In genomic region chr9:92745881-92746280, GRCh38 we compare ENCODE assay signal across 13 cellular contexts.
"Had no signal": no experiment of that assay in that cellular context is flagged by ENCODE, and none has a peak within 500 bp of the region (broad histone marks: within the 10 kb centered on the region; RNA-seq: fewer than 3 reads in every experiment).

No MANE protein-coding gene starts in this region.

- H3K36me3 ChIP-seq: transverse colon had no signal

- DNase-seq: activated CD4-positive, alpha-beta T cell treated with anti-CD3 and anti-CD28 coated beads for 1 hour; activated naive CD4-positive, alpha-beta T cell; activated naive CD8-positive, alpha-beta T cell treated with anti-CD3 and anti-CD28 coated beads for 36 hours; amniotic stem cell; effector memory CD8-positive, alpha-beta T cell; left cardiac atrium; natural killer cell; stimulated activated CD4-positive, alpha-beta T cell treated with anti-CD3 and anti-CD28 coated beads, Interleukin-12 subunit alpha, Interleukin-12 subunit beta, amount 100 ng/mL, for 4 hours; stimulated activated CD4-positive, alpha-beta T cell treated with anti-CD3 and anti-CD28 coated beads, Interleukin-1b, Interleukin-23, amount 100 ng/mL, for 48 hours; stimulated activated CD8-positive, alpha-beta memory T cell treated with anti-CD3 and anti-CD28 coated beads, Interleukin-4, amount 100 ng/mL, for 48 hours; T-helper 17 cell; transverse colon had no signal

- H3K27me3 ChIP-seq: transverse colon had no signal

- H3K9me3 ChIP-seq: transverse colon had no signal

- H3K27ac ChIP-seq: transverse colon, VCaP had no signal

- H3K4me3 ChIP-seq: transverse colon had no signal
